In genomic region chr1:156498447-156499193, GRCh38 we compare ENCODE assay signal across 8 cellular contexts. TPM values are rescaled to one million over a fixed set of nuclear protein-coding genes. Genes with fewer than 3 reads are reported as not detected.
A peak's percentile ranks its signal among the peaks of the same experiment; 100 is the strongest.
DNase-seq lines count a peak whose midpoint lies in the region; FAIRE-seq and TF ChIP-seq lines count a peak whose summit lies in the region.

No MANE protein-coding gene starts in this region.

- no peak overlapping the region for H2BK5ac ChIP-seq in neuronal stem cell (ENCODE audit: low read length)

- no peak overlapping the region for H2BK12ac ChIP-seq in neuronal stem cell (ENCODE audit: low read length)

- H3K79me1 ChIP-seq in neuronal stem cell (ENCODE audit: low read depth, low read length): peaks cover 3% of the 10 kb centered on the region

- H3K4me2 ChIP-seq in SU-DHL-6 (ENCODE audit: low read depth, low read length, poor library complexity, severe bottlenecking) (peak overlapping the region; percentile 77), neuronal stem cell (ENCODE audit: insufficient read depth, low read length, poor library complexity, severe bottlenecking) (peak overlapping the region; percentile 87)

- H3K27ac ChIP-seq in SU-DHL-6 (ENCODE audit: low read depth, low read length) (peak overlapping the region; percentile 98), neuronal stem cell (replicated peaks; ENCODE audit: low read length) (no peak overlapping the region)

- peak overlapping the region; percentile 28 for H2AK5ac ChIP-seq in neuronal stem cell (ENCODE audit: low read depth, low read length)

- TF ChIP-seq CTCF in SU-DHL-6 (IDR thresholded peaks at IDR 0.05; ENCODE audit: insufficient read depth, low read length, poor library complexity, severe bottlenecking) (no peak), fibroblast of mammary gland (conservative IDR thresholded peaks at IDR 0.05; ENCODE audit: control insufficient read depth, insufficient read depth, low read depth, low read length) (no peak)

- H3K9ac ChIP-seq in SU-DHL-6 (ENCODE audit: low read length) (peak overlapping the region; percentile 98), neuronal stem cell (ENCODE audit: low read depth, low read length, poor library complexity) (no peak overlapping the region)

- peaks cover 69% of the 10 kb centered on the region for H3K79me2 ChIP-seq in SU-DHL-6 (ENCODE audit: insufficient read depth, low read length)

- no peak overlapping the region for H3K4ac ChIP-seq in neuronal stem cell (ENCODE audit: low read length)

- no peaks in the 10 kb centered on the region for H3K9me3 ChIP-seq in SU-DHL-6 (ENCODE audit: insufficient read depth, low read length)
- no peaks in the 10 kb centered on the region for H3K9me3 ChIP-seq in neuronal stem cell (replicated peaks in 1 of 2; ENCODE audit: control insufficient read depth in 2 of 2, insufficient read depth in 1 of 2, low read depth in 1 of 2, low read length in 2 of 2)

- H3K4me1 ChIP-seq in neuronal stem cell (ENCODE audit: control insufficient read depth in 2 of 2, insufficient read depth in 1 of 2, low read depth in 1 of 2, low read length in 2 of 2): peaks cover 24 to 43% of the 10 kb centered on the region in 2 donors

- no peak overlapping the region for H2AFZ ChIP-seq in SU-DHL-6 (ENCODE audit: low read depth, low read length, severe bottlenecking)
- no peak overlapping the region for H2AFZ ChIP-seq in neuronal stem cell (ENCODE audit: low read length)

- H3K18ac ChIP-seq in neuronal stem cell (ENCODE audit: low read length): no peak overlapping the region

- H3K9me2 ChIP-seq in SU-DHL-6 (replicated peaks; ENCODE audit: insufficient read depth, low read length): no peaks in the 10 kb centered on the region

- FAIRE-seq in frontal cortex (lab: Jason Lieb, UNC): no peak

- H4K20me1 ChIP-seq in SU-DHL-6 (ENCODE audit: low read depth, low read length): peaks cover 4% of the 10 kb centered on the region; the same call in 1 of the 2 replicates

- H3K36me3 ChIP-seq in H7 (replicated peaks; ENCODE audit: control insufficient read depth, insufficient read depth, low read length): no peaks in the 10 kb centered on the region
- H3K36me3 ChIP-seq in SU-DHL-6 (ENCODE audit: low read length): no peaks in the 10 kb centered on the region
- H3K36me3 ChIP-seq in neuronal stem cell (replicated peaks in 1 of 2; ENCODE audit: control insufficient read depth in 2 of 2, insufficient read depth in 2 of 2, low read length in 2 of 2): no peaks in the 10 kb centered on the region

- H2BK15ac ChIP-seq in neuronal stem cell (ENCODE audit: low read length): no peak overlapping the region

- H2BK120ac ChIP-seq in neuronal stem cell (ENCODE audit: low read depth, low read length): no peak overlapping the region

- no peak overlapping the region for H3K14ac ChIP-seq in neuronal stem cell (ENCODE audit: low read length)

- peak overlapping the region; percentile 72 for H3K4me3 ChIP-seq in H7 (ENCODE audit: insufficient read depth, low read depth, low read length)
- H3K4me3 ChIP-seq in SU-DHL-6 (ENCODE audit: insufficient read depth, low read length, poor library complexity, severe bottlenecking): peak overlapping the region; percentile 97
- peak overlapping the region; percentile 95 for H3K4me3 ChIP-seq in fibroblast of mammary gland (ENCODE audit: control insufficient read depth, low read depth, low read length)
- H3K4me3 ChIP-seq in neuronal stem cell (ENCODE audit: low read length in 2 of 2): peak overlapping the region; percentile 51 to 76

- peaks cover 43% of the 10 kb centered on the region for H3F3A ChIP-seq in SU-DHL-6 (ENCODE audit: insufficient read depth)

- WGBS in neuronal stem cell (ENCODE audit: extremely low coverage in 2 of 2, insufficient read length in 2 of 2, insufficient replicate concordance in 1 of 2), 2 donors: no CpG with 5 or more reads among the region's 11 CpGs

- DNase-seq in H7 (peak; percentile 62), fibroblast of mammary gland (ENCODE audit: low read depth) (peak; percentile 62), neuronal stem cell (ENCODE audit: low spot score) (no peak), GDM1 (lab: John Stamatoyannopoulos, UW) (no peak), frontal cortex (ENCODE audit: low spot score in 2 of 2) (no peak), DMS79 treated with DMSO at 0.1 percent for 48 hours (lab: John Stamatoyannopoulos, UW) (no peak), NCI-H2227 (lab: John Stamatoyannopoulos, UW; ENCODE audit: unreplicated experiment) (no peak)

- H4K8ac ChIP-seq in neuronal stem cell (ENCODE audit: low read depth, low read length): no peak overlapping the region

- H4K91ac ChIP-seq in neuronal stem cell (ENCODE audit: low read depth, low read length, poor library complexity): no peak overlapping the region

- no peak overlapping the region for H3K23ac ChIP-seq in neuronal stem cell (ENCODE audit: low read depth, low read length, poor library complexity)

- no peaks in the 10 kb centered on the region for H3K27me3 ChIP-seq in H7 (ENCODE audit: control insufficient read depth, insufficient read depth, low read length)
- no peaks in the 10 kb centered on the region for H3K27me3 ChIP-seq in SU-DHL-6 (ENCODE audit: low read length)
- H3K27me3 ChIP-seq in neuronal stem cell (ENCODE audit: control insufficient read depth in 3 of 3, insufficient read depth in 3 of 3, low read depth in 1 of 3, low read length in 3 of 3): no peaks in the 10 kb centered on the region

RNA-seq across cellular contexts. Expression of gene MEF2D, which starts 2.0 kb away (rescaled TPM):
- total RNA-seq in H7 (2014; rRNA removed; shearing (Covaris generic)): 14.2 TPM in 2 replicates
- polyA plus RNA-seq in neuronal stem cell (2013, experiment 1 of 2): 8.4 TPM
- polyA plus RNA-seq in neuronal stem cell (2013, experiment 2 of 2): 9.2 TPM
- 4.9 TPM for total RNA-seq in frontal cortex

Comparison
In these comparisons a context has a peak if more than half of its experiments do, and no peak if none do; other contexts are left out.
1. DNase-seq: peak in H7 (single experiment) and fibroblast of mammary gland (single experiment); none in neuronal stem cell (single experiment), GDM1 (single experiment), frontal cortex (0 of 2), DMS79 treated with DMSO at 0.1 percent for 48 hours (single experiment) and NCI-H2227 (single experiment).
2. Peak in every context shown above with its lines, with median percentiles within 50 percentile points of each other: H3K4me3 ChIP-seq.